ENCODE assay signal across 13 cellular contexts in the genomic region with DNA sequence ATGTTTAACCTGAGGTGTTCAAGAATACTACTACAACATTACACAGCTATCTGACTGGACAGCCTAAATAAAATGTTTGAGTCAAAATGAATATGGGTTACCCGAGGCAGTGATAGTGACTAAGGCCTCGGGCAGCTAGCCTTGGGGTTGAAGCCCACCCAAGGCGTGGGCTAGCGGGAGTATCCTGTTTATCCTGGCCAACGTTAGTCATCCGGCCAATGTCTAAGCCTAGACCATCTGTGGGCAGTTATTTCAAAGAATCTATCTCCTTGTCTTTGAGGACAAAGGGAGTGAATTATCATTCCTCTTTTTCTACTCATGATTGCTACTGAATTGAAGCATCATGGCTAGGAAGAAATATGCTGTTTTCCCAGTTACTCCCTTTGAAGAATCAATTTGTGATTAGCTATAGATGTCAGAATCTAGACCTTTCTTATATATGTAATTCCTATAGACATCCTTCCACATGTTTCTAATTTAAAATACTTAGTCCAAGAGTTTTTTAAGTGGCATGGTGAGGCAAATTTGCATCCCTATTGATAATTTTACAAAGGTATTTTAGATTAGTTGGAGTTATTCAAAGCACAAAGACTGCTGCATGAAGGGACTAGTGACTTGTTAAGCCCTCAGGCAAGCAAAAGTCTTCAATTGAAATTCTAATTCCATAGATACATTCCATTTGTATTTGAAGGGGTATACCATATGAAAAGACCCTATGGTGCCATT. TPM values are rescaled to one million over a fixed set of nuclear protein-coding genes. Genes with fewer than 3 reads are reported as not detected.
DNase-seq lines count a peak whose midpoint lies in the region; ATAC-seq and TF ChIP-seq lines count a peak whose summit lies in the region.
"Had no signal": no experiment of that assay in that cellular context is flagged by ENCODE, and none has a peak within 500 bp of the region (broad histone marks: within the 10 kb centered on the region; RNA-seq: fewer than 3 reads in every experiment).

No MANE protein-coding gene starts in this region.

- H3K36me3 ChIP-seq in fibroblast of lung (ENCODE audit: control insufficient read depth, insufficient read depth, low read length) (no peaks in the 10 kb centered on the region), osteoblast (ENCODE audit: insufficient read depth, low read length) (no peaks in the 10 kb centered on the region), PC-9 (ENCODE audit: low read depth) (no peaks in the 10 kb centered on the region)
- no peaks in the 10 kb centered on the region for H3K36me3 ChIP-seq in CD8-positive, alpha-beta memory T cell (ENCODE audit: insufficient read depth, low read length)

- H2AFZ ChIP-seq in fibroblast of lung (ENCODE audit: low read length) (no peak overlapping the region), osteoblast (ENCODE audit: low read length) (no peak overlapping the region), PC-9 (no peak overlapping the region)

- H3K36me3 Mint-ChIP-seq in CD8-positive, alpha-beta memory T cell = peaks cover 0 to 1% (median 0%) of the 10 kb centered on the region in 3 donors

- H3K9me3 ChIP-seq in fibroblast of lung (ENCODE audit: control insufficient read depth, insufficient read depth, low read depth, low read length) = no peaks in the 10 kb centered on the region
- no peaks in the 10 kb centered on the region for H3K9me3 ChIP-seq in osteoblast (ENCODE audit: low read depth, low read length)
- no peaks in the 10 kb centered on the region for H3K9me3 ChIP-seq in PC-9 (ENCODE audit: insufficient read depth, low read depth)
- H3K9me3 ChIP-seq in CD8-positive, alpha-beta memory T cell (ENCODE audit: low read length) = no peaks in the 10 kb centered on the region

- peaks cover 15% of the 10 kb centered on the region for H3K4me1 ChIP-seq in fibroblast of lung (ENCODE audit: control insufficient read depth, extremely low read depth, insufficient read depth, low read length)
- H3K4me1 ChIP-seq in osteoblast (ENCODE audit: insufficient read depth, low read length) = peaks cover 54% of the 10 kb centered on the region
- no peaks in the 10 kb centered on the region for H3K4me1 ChIP-seq in PC-9 (replicated peaks; ENCODE audit: insufficient read depth)
- H3K4me1 ChIP-seq in CD8-positive, alpha-beta memory T cell (ENCODE audit: insufficient read depth, low read length) = no peaks in the 10 kb centered on the region

- H3K79me2 ChIP-seq in fibroblast of lung (ENCODE audit: control insufficient read depth, insufficient read depth, low read length) (no peaks in the 10 kb centered on the region), osteoblast (ENCODE audit: insufficient read depth, low read length) (no peaks in the 10 kb centered on the region), PC-9 (ENCODE audit: low read depth) (no peaks in the 10 kb centered on the region)

- DNase-seq in GM03348 (ENCODE audit: low spot score) (peak; percentile 78), RPMI7951 (ENCODE audit: low read depth) (peak; percentile 88), fibroblast of lung (ENCODE audit: low read depth in 2 of 2) (peak; percentile 75 to 99), osteoblast (ENCODE audit: insufficient read length, low spot score, missing footprints) (peak; percentile 78), PC-9 (no peak), left lobe of liver (ENCODE audit: low spot score) (no peak)
- no peak for DNase-seq in CD8-positive, alpha-beta memory T cell
- DNase-seq: activated CD4-positive, alpha-beta memory T cell treated with anti-CD3 and anti-CD28 coated beads, Interleukin-2, amount 10 ng/mL, durations not matched to agents 7 days and 5 days; activated effector memory CD4-positive, alpha-beta T cell treated with Interleukin-2 at 50 U/mL for 16 hours; GOT3; NCI-H2171 treated with DMSO at 0.1 percent for 48 hours; T-helper 2 cell had no signal

- no TSS peak for BruUV-seq in PC-9 (replicated peaks; lab: Mats Ljungman, UMichigan)

- intact Hi-C loops in PC-9 (cut with micrococcal nuclease; ENCODE audit: unreplicated experiment) = loop anchor here (10.0 kb wide), 1 partner anchor 1023 kb away; the partner anchor contains the start of gene CTSO

- H3K4me3 ChIP-seq in fibroblast of lung (replicated peaks in 1 of 4; ENCODE audit: control extremely low read depth in 1 of 4, insufficient read depth in 1 of 4, low read depth in 3 of 4, low read length in 4 of 4) = no peak overlapping the region
- no peak overlapping the region for H3K4me3 ChIP-seq in osteoblast (ENCODE audit: insufficient read depth, low read length)
- no peak overlapping the region for H3K4me3 ChIP-seq in PC-9
- H3K4me3 ChIP-seq in CD8-positive, alpha-beta memory T cell (ENCODE audit: low read length) = no peak overlapping the region

- H3K27ac Mint-ChIP-seq in CD8-positive, alpha-beta memory T cell = no peak overlapping the region
- H3K27ac Mint-ChIP-seq: activated CD4-positive, alpha-beta memory T cell treated with anti-CD3 and anti-CD28 coated beads, Interleukin-2, amount 10 ng/mL, durations not matched to agents 7 days and 5 days had no signal

- H3K27me3 Mint-ChIP-seq in CD8-positive, alpha-beta memory T cell = peaks cover 3 to 17% of the 10 kb centered on the region in 2 donors

- no peaks in the 10 kb centered on the region for H4K20me1 ChIP-seq in fibroblast of lung (ENCODE audit: control insufficient read depth, extremely low read depth, insufficient read depth, low read length)
- H4K20me1 ChIP-seq in osteoblast (ENCODE audit: insufficient read depth, low read length) = no peaks in the 10 kb centered on the region
- no peaks in the 10 kb centered on the region for H4K20me1 ChIP-seq in PC-9 (ENCODE audit: insufficient read depth)

- no peaks in the 10 kb centered on the region for H3K4me1 Mint-ChIP-seq in CD8-positive, alpha-beta memory T cell
- H3K4me1 Mint-ChIP-seq: activated CD4-positive, alpha-beta memory T cell treated with anti-CD3 and anti-CD28 coated beads, Interleukin-2, amount 10 ng/mL, durations not matched to agents 7 days and 5 days had no signal

- H3K4me2 ChIP-seq in fibroblast of lung (ENCODE audit: extremely low read depth, insufficient read depth, low read length) = peak overlapping the region; percentile 38
- H3K4me2 ChIP-seq in osteoblast (ENCODE audit: insufficient read depth, low read length) = peak overlapping the region; percentile 22
- no peak overlapping the region for H3K4me2 ChIP-seq in PC-9

- POLR2A ChIA-PET in PC-9 (lab: Charles Lee; ENCODE audit: unreplicated experiment) = interaction anchor here (0.6 kb wide), 1 partner anchor 37 kb away, joined by 6 read pairs; no protein-coding TSS in a partner anchor
- POLR2A ChIA-PET in CD8-positive, alpha-beta memory T cell (lab: Charles Lee) = no interaction called here

- no peak overlapping the region for H3K9ac ChIP-seq in fibroblast of lung (ENCODE audit: insufficient read depth, low read length)

- no peaks in the 10 kb centered on the region for H3K9me2 ChIP-seq in PC-9 (ENCODE audit: insufficient read depth)

- ATAC-seq in left lobe of liver (no peak), GM21367 (IDR thresholded peaks at IDR 0.05; ENCODE audit: unreplicated experiment) (no peak)

- H3K4me3 Mint-ChIP-seq in CD8-positive, alpha-beta memory T cell = peak overlapping the region in 1 of 7 donors; percentile 27
- H3K4me3 Mint-ChIP-seq: activated CD4-positive, alpha-beta memory T cell treated with anti-CD3 and anti-CD28 coated beads, Interleukin-2, amount 10 ng/mL, durations not matched to agents 7 days and 5 days had no signal

- no peak for TF ChIP-seq CTCF in fibroblast of lung (conservative IDR thresholded peaks at IDR 0.05 in 1 of 2, IDR thresholded peaks at IDR 0.05 in 1 of 2; ENCODE audit: low read depth in 1 of 2, low read length in 2 of 2)
- TF ChIP-seq CTCF in osteoblast (IDR thresholded peaks at IDR 0.05; ENCODE audit: extremely low read depth, low read depth, low read length) = no peak
- TF ChIP-seq CTCF in PC-9 (conservative IDR thresholded peaks at IDR 0.05) = no peak

- peaks cover 0 to 7% (median 3%) of the 10 kb centered on the region in 5 donors for H3K9me3 Mint-ChIP-seq in CD8-positive, alpha-beta memory T cell
- H3K9me3 Mint-ChIP-seq: activated CD4-positive, alpha-beta memory T cell treated with anti-CD3 and anti-CD28 coated beads, Interleukin-2, amount 10 ng/mL, durations not matched to agents 7 days and 5 days had no signal

- H3K27me3 ChIP-seq in fibroblast of lung (ENCODE audit: control insufficient read depth, insufficient read depth, low read length) (no peaks in the 10 kb centered on the region), osteoblast (ENCODE audit: insufficient read depth, low read length) (no peaks in the 10 kb centered on the region), PC-9 (ENCODE audit: insufficient read depth, low read depth) (no peaks in the 10 kb centered on the region)
- peaks cover 2% of the 10 kb centered on the region for H3K27me3 ChIP-seq in CD8-positive, alpha-beta memory T cell (ENCODE audit: insufficient read depth, low read length, poor library complexity, severe bottlenecking)

- no peaks in the 10 kb centered on the region for H3F3A ChIP-seq in PC-9 (ENCODE audit: insufficient read depth, low read depth)

- CTCF ChIA-PET in PC-9 (lab: Charles Lee) = no interaction called here
- CTCF ChIA-PET in CD8-positive, alpha-beta memory T cell (lab: Charles Lee) = no interaction called here

- H3K27ac ChIP-seq in fibroblast of lung (ENCODE audit: insufficient read depth, low read length) (no peak overlapping the region), osteoblast (ENCODE audit: low read depth, low read length) (peak overlapping the region; percentile 24), PC-9 (no peak overlapping the region)
- H3K27ac ChIP-seq in CD8-positive, alpha-beta memory T cell (ENCODE audit: low read depth, low read length) = no peak overlapping the region

RNA-seq across cellular contexts. Expression of gene PDGFC, which starts 6.0 kb away (rescaled TPM):
- total RNA-seq in RPMI7951 (2014; rRNA removed; shearing (Covaris generic)) = 54.7 and 58.9 TPM in 2 replicates
- total RNA-seq in fibroblast of lung (67.3 and 103 TPM in 2 replicates), osteoblast (145 and 147 TPM in 2 replicates), PC-9 (2021) (28.7 and 33.1 TPM in 2 replicates), left lobe of liver (9.1 TPM)
- polyA plus RNA-seq in fibroblast of lung = 43.4 and 55.3 TPM in 2 replicates
- polyA plus RNA-seq in fibroblast of lung (2012) = 46.0 and 65.9 TPM in 2 replicates
- polyA minus RNA-seq in fibroblast of lung (ENCODE audit: low replicate concordance) = 44.5 and 45.4 TPM in 2 replicates
- total RNA-seq in CD8-positive, alpha-beta memory T cell = under 1 TPM in 1 of 2 experiments, not detected in 1; 0.13 TPM
- not detected for polyA plus RNA-seq in CD8-positive, alpha-beta memory T cell
- total RNA-seq: activated CD4-positive, alpha-beta memory T cell treated with anti-CD3 and anti-CD28 coated beads, Interleukin-2, amount 10 ng/mL, durations not matched to agents 7 days and 5 days had no signal

Comparison
In these comparisons a context has a peak if more than half of its experiments do, and no peak if none do; other contexts are left out.
1. DNase-seq: peak in GM03348 (single experiment), RPMI7951 (single experiment), fibroblast of lung (2 of 2) and osteoblast (single experiment); none in PC-9 (0 of 2), left lobe of liver (single experiment) and CD8-positive, alpha-beta memory T cell (0 of 5).